ENCODE assay signal across 8 cellular contexts in genomic region chr4:100188829-100189228, GRCh38. TPM values are rescaled to one million over a fixed set of nuclear protein-coding genes. Genes with fewer than 3 reads are reported as not detected.
DNase-seq lines count a peak whose midpoint lies in the region; ATAC-seq and TF ChIP-seq lines count a peak whose summit lies in the region.
"Had no signal": no experiment of that assay in that cellular context is flagged by ENCODE, and none has a peak within 500 bp of the region (broad histone marks: within the 10 kb centered on the region; RNA-seq: fewer than 3 reads in every experiment).

No MANE protein-coding gene starts in this region.

- H3K9me3 ChIP-seq in HUES48 (ENCODE audit: control insufficient read depth, insufficient read depth, low read length) = no peaks in the 10 kb centered on the region
- H3K9me3 ChIP-seq: neutrophil had no signal

- H3K27me3 Mint-ChIP-seq in natural killer cell (ENCODE audit: low read depth in 2 of 2) = peaks cover 40 to 68% of the 10 kb centered on the region in 2 donors

- H3K27me3 ChIP-seq in HUES48 (ENCODE audit: control insufficient read depth, insufficient read depth, low read length) = peaks cover 38% of the 10 kb centered on the region

- ATAC-seq in natural killer cell (no peak), GM21723 (IDR thresholded peaks at IDR 0.05; ENCODE audit: unreplicated experiment) (no peak)

- CTCF ChIA-PET in RWPE1 (lab: Yijun Ruan, JAX) = no interaction called here

- H3K9ac ChIP-seq in HUES48 (ENCODE audit: low read depth, low read length) = no peak overlapping the region

- no peak for TF ChIP-seq CTCF in natural killer cell (IDR thresholded peaks at IDR 0.05)
- TF ChIP-seq CTCF in RWPE1 (conservative IDR thresholded peaks at IDR 0.05; ENCODE audit: low read depth) = no peak

- peak overlapping the region; percentile 84 for H3K4me3 ChIP-seq in HUES48 (ENCODE audit: low read depth, low read length)

- H3K4me1 Mint-ChIP-seq in natural killer cell = peaks cover 17 to 19% of the 10 kb centered on the region in 2 donors

- H3K36me3 ChIP-seq in HUES48 (ENCODE audit: control insufficient read depth, insufficient read depth, low read length) = no peaks in the 10 kb centered on the region
- H3K36me3 ChIP-seq: neutrophil had no signal

- H3K9me3 Mint-ChIP-seq in natural killer cell = no peaks in the 10 kb centered on the region

- intact Hi-C loops in natural killer cell (cut with micrococcal nuclease) = no loop called here

- POLR2A ChIA-PET in RWPE1 (lab: Yijun Ruan, JAX; ENCODE audit: low non-redundant PET) = no interaction called here

- peaks cover 7% of the 10 kb centered on the region for H3K36me3 Mint-ChIP-seq in natural killer cell

- peak; percentile 30 for DNase-seq in D341Med (ENCODE audit: low spot score)
- DNase-seq in astrocyte of the hippocampus (ENCODE audit: low read depth, low spot score) = peak; percentile 12
- no peak for DNase-seq in natural killer cell
- DNase-seq in cortex of kidney (lab: John Stamatoyannopoulos, UW) = no peak
- DNase-seq in RWPE1 (ENCODE audit: low spot score) = no peak

- H3K27ac ChIP-seq in HUES48 (ENCODE audit: low read depth, low read length) = no peak overlapping the region
- H3K27ac ChIP-seq in RWPE1 = no peak overlapping the region
- H3K27ac ChIP-seq: neutrophil had no signal

- peak overlapping the region; percentile 84 for H3K4me3 Mint-ChIP-seq in natural killer cell

- no peak overlapping the region for H3K27ac Mint-ChIP-seq in natural killer cell

- H3K4me1 ChIP-seq in HUES48 (ENCODE audit: control insufficient read depth, insufficient read depth, low read length) = peaks cover 39% of the 10 kb centered on the region

RNA-seq across cellular contexts. Expression of gene DDIT4L, which starts 1.4 kb away (rescaled TPM):
- total RNA-seq in natural killer cell = not detected

Comparison
In these comparisons a context has a peak if more than half of its experiments do, and no peak if none do; other contexts are left out.
1. DNase-seq: peak in D341Med (single experiment) and astrocyte of the hippocampus (single experiment); none in natural killer cell (single experiment), cortex of kidney (single experiment) and RWPE1 (single experiment).